12 cellular contexts compared by ENCODE assay signal in the genomic region with DNA sequence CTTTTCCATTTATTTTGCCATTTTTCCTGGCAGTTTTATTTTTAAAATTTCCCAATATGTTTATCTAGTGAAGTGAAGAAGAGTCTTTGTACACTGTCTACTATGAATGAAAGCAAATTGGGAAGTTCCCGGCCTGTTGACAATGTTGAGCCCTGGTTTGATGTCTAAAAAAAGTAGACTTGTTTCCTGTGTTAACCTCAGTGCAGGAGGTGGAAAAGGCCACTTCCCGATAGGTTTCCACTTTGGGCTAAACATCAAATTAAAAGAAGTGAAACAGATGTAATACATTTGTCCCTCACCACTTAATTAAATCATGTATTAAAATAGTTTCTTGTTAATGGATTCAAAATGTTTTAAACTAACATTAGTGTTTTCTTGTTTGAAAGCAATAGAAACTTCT. TPM values are rescaled to one million over a fixed set of nuclear protein-coding genes. Genes with fewer than 3 reads are reported as not detected.
DNase-seq lines count a peak whose midpoint lies in the region; ATAC-seq and TF ChIP-seq lines count a peak whose summit lies in the region.
"Had no signal": no experiment of that assay in that cellular context is flagged by ENCODE, and none has a peak within 500 bp of the region (broad histone marks: within the 10 kb centered on the region; RNA-seq: fewer than 3 reads in every experiment).

No MANE protein-coding gene starts in this region.

- 17% methylated on average over 2 of the region's 2 CpGs for WGBS in liver

- peaks cover 4% of the 10 kb centered on the region for H3K27me3 Mint-ChIP-seq in T-helper 17 cell

- H3K27ac ChIP-seq in liver (ENCODE audit: low read depth in 1 of 2, low read length in 2 of 2): peak overlapping the region; percentile 19 to 42

- H3K36me3 Mint-ChIP-seq in T-helper 17 cell (ENCODE audit: low read depth): no peaks in the 10 kb centered on the region

- TF ChIP-seq RAD21 in liver (IDR thresholded peaks at IDR 0.05): no peak

- ATAC-seq in HG02588 (IDR thresholded peaks at IDR 0.05; ENCODE audit: unreplicated experiment) (peak; percentile 52), T-helper 17 cell (peak; percentile 85), GM18502 (IDR thresholded peaks at IDR 0.05; ENCODE audit: poor library complexity, unreplicated experiment) (no peak)

- H3K4me1 ChIP-seq in liver (ENCODE audit: control insufficient read depth in 4 of 4, insufficient read depth in 4 of 4, low read length in 3 of 4): peaks cover 2 to 36% (median 14%) of the 10 kb centered on the region in 4 donors

- H3K4me3 Mint-ChIP-seq in T-helper 17 cell: no peak overlapping the region

- H3K27me3 ChIP-seq in liver (ENCODE audit: control insufficient read depth in 4 of 4, insufficient read depth in 4 of 4, low read length in 3 of 4): no peaks in the 10 kb centered on the region

- no peak overlapping the region for H3K4me3 ChIP-seq in liver (ENCODE audit: low read depth in 1 of 3, low read length in 3 of 3)
- H3K4me3 ChIP-seq: smooth muscle cell had no signal

- H3K4me1 Mint-ChIP-seq in T-helper 17 cell: peaks cover 12% of the 10 kb centered on the region

- DNase-seq in GF-D8 (lab: John Stamatoyannopoulos, UW) (peak; percentile 29), T-helper 17 cell (no peak), NCI-H69 (lab: John Stamatoyannopoulos, UW) (no peak), AG08395 (ENCODE audit: low spot score) (no peak)
- no peak for DNase-seq in activated CD4-positive, CD25-positive, alpha-beta regulatory T cell (lab: John Stamatoyannopoulos, UW)
- DNase-seq: cerebellar nuclear complex, NCI-H1694, RPMI8226 had no signal

- H3K9ac ChIP-seq in liver (ENCODE audit: low read depth in 1 of 2, low read length in 2 of 2): no peak overlapping the region

- H3K9me3 ChIP-seq in T-helper 17 cell (ENCODE audit: control insufficient read depth, low read length, poor library complexity, severe bottlenecking): no peaks in the 10 kb centered on the region
- H3K9me3 ChIP-seq in liver (ENCODE audit: control insufficient read depth in 4 of 4, low read length in 3 of 4): no peaks in the 10 kb centered on the region

- H3K27ac Mint-ChIP-seq in T-helper 17 cell: no peak overlapping the region

- no peaks in the 10 kb centered on the region for H3K36me3 ChIP-seq in liver (ENCODE audit: control insufficient read depth in 4 of 4, insufficient read depth in 3 of 4, low read depth in 1 of 4, low read length in 3 of 4)

- no peak for TF ChIP-seq CTCF in liver (IDR thresholded peaks at IDR 0.05; ENCODE audit: low read depth, low read length, missing input control)

TF ChIP-seq in liver, 16 proteins besides CTCF, POLR2A, EP300 and RAD21:
- TF ChIP-seq, protein P1, sequence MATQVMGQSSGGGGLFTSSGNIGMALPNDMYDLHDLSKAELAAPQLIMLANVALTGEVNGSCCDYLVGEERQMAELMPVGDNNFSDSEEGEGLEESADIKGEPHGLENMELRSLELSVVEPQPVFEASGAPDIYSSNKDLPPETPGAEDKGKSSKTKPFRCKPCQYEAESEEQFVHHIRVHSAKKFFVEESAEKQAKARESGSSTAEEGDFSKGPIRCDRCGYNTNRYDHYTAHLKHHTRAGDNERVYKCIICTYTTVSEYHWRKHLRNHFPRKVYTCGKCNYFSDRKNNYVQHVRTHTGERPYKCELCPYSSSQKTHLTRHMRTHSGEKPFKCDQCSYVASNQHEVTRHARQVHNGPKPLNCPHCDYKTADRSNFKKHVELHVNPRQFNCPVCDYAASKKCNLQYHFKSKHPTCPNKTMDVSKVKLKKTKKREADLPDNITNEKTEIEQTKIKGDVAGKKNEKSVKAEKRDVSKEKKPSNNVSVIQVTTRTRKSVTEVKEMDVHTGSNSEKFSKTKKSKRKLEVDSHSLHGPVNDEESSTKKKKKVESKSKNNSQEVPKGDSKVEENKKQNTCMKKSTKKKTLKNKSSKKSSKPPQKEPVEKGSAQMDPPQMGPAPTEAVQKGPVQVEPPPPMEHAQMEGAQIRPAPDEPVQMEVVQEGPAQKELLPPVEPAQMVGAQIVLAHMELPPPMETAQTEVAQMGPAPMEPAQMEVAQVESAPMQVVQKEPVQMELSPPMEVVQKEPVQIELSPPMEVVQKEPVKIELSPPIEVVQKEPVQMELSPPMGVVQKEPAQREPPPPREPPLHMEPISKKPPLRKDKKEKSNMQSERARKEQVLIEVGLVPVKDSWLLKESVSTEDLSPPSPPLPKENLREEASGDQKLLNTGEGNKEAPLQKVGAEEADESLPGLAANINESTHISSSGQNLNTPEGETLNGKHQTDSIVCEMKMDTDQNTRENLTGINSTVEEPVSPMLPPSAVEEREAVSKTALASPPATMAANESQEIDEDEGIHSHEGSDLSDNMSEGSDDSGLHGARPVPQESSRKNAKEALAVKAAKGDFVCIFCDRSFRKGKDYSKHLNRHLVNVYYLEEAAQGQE (IDR thresholded peaks at IDR 0.05): no peak
- TF ChIP-seq HNF4A (conservative IDR thresholded peaks at IDR 0.05): peak in 1 of 2 donors; percentile 12

RNA-seq across cellular contexts. Expression of a gene that starts 30.0 kb away (rescaled TPM):
- total RNA-seq in T-helper 17 cell: 1 to 10 TPM; 1.4 to 1.6 TPM
- 1 to 10 TPM; 1.0 to 2.1 TPM for total RNA-seq in liver
- under 1 TPM; 0.53 to 0.59 TPM for polyA plus RNA-seq in liver
